Comparison of ENCODE assay signal across 22 cellular contexts in genomic region chr12:40183745-40184144, GRCh38. TPM values are rescaled to one million over a fixed set of nuclear protein-coding genes. Genes with fewer than 3 reads are reported as not detected.
"Had no signal": no experiment of that assay in that cellular context is flagged by ENCODE, and none has a peak within 500 bp of the region (broad histone marks: within the 10 kb centered on the region; RNA-seq: fewer than 3 reads in every experiment).

No MANE protein-coding gene starts in this region.

- H3K4me2 ChIP-seq: neural progenitor cell had no signal

- FAIRE-seq: small intestine had no signal

- H3K4me3 ChIP-seq: neural progenitor cell, ovary, psoas muscle, right lobe of liver, sigmoid colon, stomach, tibial artery, transverse colon, upper lobe of right lung, uterus had no signal

- H3K27ac ChIP-seq: neural progenitor cell, ovary, psoas muscle, right lobe of liver, sigmoid colon, stomach, tibial artery, transverse colon, upper lobe of right lung, uterus had no signal

- H3K4me1 ChIP-seq: neural progenitor cell, psoas muscle, sigmoid colon, stomach, tibial artery, transverse colon, upper lobe of right lung, uterus had no signal

- DNase-seq: naive thymus-derived CD4-positive, alpha-beta T cell; natural killer cell; occipital lobe; ovary; psoas muscle; right cardiac atrium; right lobe of liver; sigmoid colon; small intestine; stimulated activated CD4-positive, alpha-beta T cell treated with anti-CD3 and anti-CD28 coated beads, Interleukin-15, amount 100 ng/mL, for 24 hours; stimulated activated CD4-positive, alpha-beta T cell treated with anti-CD3 and anti-CD28 coated beads, Interleukin-2, amount 100 ng/mL, for 24 hours; stimulated activated CD4-positive, alpha-beta T cell treated with anti-CD3 and anti-CD28 coated beads, Interleukin-2, amount 100 ng/mL, for 48 hours; stimulated activated CD4-positive, alpha-beta T cell treated with anti-CD3 and anti-CD28 coated beads, Interleukin-4, amount 100 ng/mL, for 24 hours; stimulated activated naive B cell treated with anti-CD40 and anti-IgM and Interleukin-4, amounts not matched to agents 10 μg/mL and 1 μg/mL and 100 μg/mL, for 72 hours; stimulated activated naive CD4-positive, alpha-beta T cell treated with Interleukin-2 at 50 U/mL for 16 hours; stomach; tibial artery; transverse colon; upper lobe of right lung; uterus had no signal

- H3K9me3 ChIP-seq: ovary, psoas muscle, right lobe of liver, tibial artery, transverse colon, upper lobe of right lung, uterus had no signal

- H3K36me3 ChIP-seq: neural progenitor cell, ovary, right lobe of liver, sigmoid colon, stomach, tibial artery, transverse colon, upper lobe of right lung, uterus had no signal

- H3K27me3 ChIP-seq: neural progenitor cell, ovary, right lobe of liver, sigmoid colon, stomach, tibial artery, transverse colon, upper lobe of right lung, uterus had no signal

- ATAC-seq: naive thymus-derived CD4-positive, alpha-beta T cell; natural killer cell; psoas muscle; right cardiac atrium; right lobe of liver; stimulated activated effector memory CD8-positive, alpha-beta T cell treated with anti-CD3 and anti-CD28 coated beads, Interleukin-12 subunit alpha, Interleukin-12 subunit beta, amount 100 ng/mL, for 72 hours; stimulated activated naive B cell treated with anti-CD40 and anti-IgM and Interleukin-4, amounts not matched to agents 10 μg/mL and 1 μg/mL and 100 μg/mL, for 72 hours; upper lobe of right lung had no signal

- H3K9ac ChIP-seq: neural progenitor cell had no signal

- H2AFZ ChIP-seq: neural progenitor cell had no signal

RNA-seq across cellular contexts. Expression of gene LRRK2, which starts 41.1 kb away (rescaled TPM):
- polyA plus RNA-seq: naive thymus-derived CD4-positive, alpha-beta T cell had no signal
